ENCODE assay signal across 8 cellular contexts in the genomic region with DNA sequence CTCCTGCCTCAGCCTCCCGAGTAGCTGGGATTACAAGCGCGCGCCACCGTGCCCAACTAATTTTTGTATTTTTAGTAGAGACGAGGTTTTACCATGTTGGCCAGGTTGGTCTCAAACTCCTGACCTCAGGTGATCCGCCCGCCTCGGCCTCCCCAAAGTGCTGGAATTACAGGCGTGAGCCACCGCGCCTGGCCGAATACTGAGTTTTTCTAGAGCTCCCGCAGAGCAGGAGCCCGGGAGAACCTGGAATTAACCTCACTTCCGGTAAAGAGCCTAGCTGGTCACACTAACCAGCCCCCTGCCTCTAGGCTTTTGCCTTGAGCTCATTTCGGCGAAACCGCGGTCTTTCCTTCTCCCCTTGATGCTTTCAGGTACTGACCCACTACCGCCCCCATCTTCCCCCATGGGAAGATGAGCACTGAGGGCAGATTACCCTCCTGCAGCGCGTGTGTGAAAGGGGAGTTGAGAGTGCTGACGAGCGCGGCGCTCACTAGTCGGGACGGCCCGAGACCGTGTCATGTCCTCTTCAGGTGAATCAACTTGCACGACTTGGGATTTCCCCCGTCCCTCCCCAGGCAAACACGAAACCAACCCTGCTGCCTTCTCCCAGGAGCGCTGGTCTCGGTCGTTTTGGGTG. TPM values are rescaled to one million over a fixed set of nuclear protein-coding genes. Genes with fewer than 3 reads are reported as not detected.
DNase-seq lines count a peak whose midpoint lies in the region; ATAC-seq, FAIRE-seq and TF ChIP-seq lines count a peak whose summit lies in the region.

No MANE protein-coding gene starts in this region.

- H3K27me3 Mint-ChIP-seq in CD8-positive, alpha-beta T cell (ENCODE audit: low read depth), result no peaks in the 10 kb centered on the region
- H3K27me3 Mint-ChIP-seq in activated T-cell treated with anti-CD3 and anti-CD28 coated beads, Interleukin-2, amount 50 U/mL, for 4 hours (ENCODE audit: low read depth), result no peaks in the 10 kb centered on the region

- intact Hi-C loops in CD8-positive, alpha-beta T cell (cut with DNase I, micrococcal nuclease), result loop anchor here (1.0 to 10.0 kb wide), 20 partner anchors 9 to 564 kb away; a partner anchor contains a TSS

- peaks cover 24% of the 10 kb centered on the region for H3K4me1 ChIP-seq in CD8-positive, alpha-beta T cell (ENCODE audit: insufficient read depth, low read length)
- peaks cover under 1% of the 10 kb centered on the region for H3K4me1 ChIP-seq in NT2/D1 (ENCODE audit: insufficient read depth, insufficient read length)
- H3K4me1 ChIP-seq in parathyroid adenoma, result peaks cover 18% of the 10 kb centered on the region

- H3K4me3 Mint-ChIP-seq in CD8-positive, alpha-beta T cell, result peak overlapping the region; percentile 97
- H3K4me3 Mint-ChIP-seq in activated T-cell treated with anti-CD3 and anti-CD28 coated beads, Interleukin-2, amount 50 U/mL, for 4 hours, result peak overlapping the region; percentile 94

- POLR2A ChIA-PET in CD8-positive, alpha-beta T cell (lab: Charles Lee), result interaction anchor here (0.5 to 6.8 kb wide), 11 partner anchors 8 to 223 kb away, joined by 3 to 187 read pairs (median 4); a partner anchor contains a TSS

- H3K27ac ChIP-seq in CD8-positive, alpha-beta T cell (ENCODE audit: low read depth, low read length), result peak overlapping the region; percentile 95
- peak overlapping the region; percentile 95 for H3K27ac ChIP-seq in parathyroid adenoma

- H3K9ac ChIP-seq in NT2/D1 (ENCODE audit: insufficient read length, low read depth), result peak overlapping the region; percentile 96
- H3K9ac ChIP-seq in parathyroid adenoma, result peak overlapping the region; percentile 74

- H3K27me3 ChIP-seq in CD8-positive, alpha-beta T cell (ENCODE audit: insufficient read depth, low read length), result no peaks in the 10 kb centered on the region
- H3K27me3 ChIP-seq in NT2/D1 (ENCODE audit: insufficient read depth, insufficient read length) (no peaks in the 10 kb centered on the region), parathyroid adenoma (ENCODE audit: control insufficient read depth, insufficient read depth, low read length) (no peaks in the 10 kb centered on the region)

- H3K79me2 ChIP-seq in parathyroid adenoma, result no peaks in the 10 kb centered on the region

- no peak for TF ChIP-seq CTCF in CD8-positive, alpha-beta T cell (IDR thresholded peaks at IDR 0.05)
- TF ChIP-seq CTCF in fibroblast of the aortic adventitia (IDR thresholded peaks at IDR 0.05; ENCODE audit: insufficient read depth, low read length), result peak; percentile 35
- peak; percentile 28 for TF ChIP-seq CTCF in parathyroid adenoma (IDR thresholded peaks at IDR 0.05)

- no peaks in the 10 kb centered on the region for H3K9me3 Mint-ChIP-seq in CD8-positive, alpha-beta T cell
- H3K9me3 Mint-ChIP-seq in activated T-cell treated with anti-CD3 and anti-CD28 coated beads, Interleukin-2, amount 50 U/mL, for 4 hours, result no peaks in the 10 kb centered on the region

- peak overlapping the region; percentile 99 for H2AFZ ChIP-seq in parathyroid adenoma

- ATAC-seq in CD8-positive, alpha-beta T cell, result peak; percentile 54
- ATAC-seq in HG03442 (IDR thresholded peaks at IDR 0.05; ENCODE audit: unreplicated experiment), result peak; percentile 27
- ATAC-seq in activated T-cell treated with anti-CD3 and anti-CD28 coated beads, Interleukin-2, amount 50 U/mL, for 4 hours, result peak; percentile 49 to 57

- H3K36me3 ChIP-seq in CD8-positive, alpha-beta T cell (ENCODE audit: insufficient read depth, low read length), result peaks cover 19% of the 10 kb centered on the region
- H3K36me3 ChIP-seq in NT2/D1 (ENCODE audit: insufficient read depth, insufficient read length, low read length) (peaks cover 19% of the 10 kb centered on the region), parathyroid adenoma (ENCODE audit: control insufficient read depth, insufficient read depth, low read length) (no peaks in the 10 kb centered on the region)

- peak; percentile 62 to 92 (median 82) for DNase-seq in CD8-positive, alpha-beta T cell
- DNase-seq in GM19239 (ENCODE audit: insufficient read length, low spot score) (no peak), NT2/D1 (ENCODE audit: low read depth, low spot score) (no peak), fibroblast of the aortic adventitia (ENCODE audit: low read depth) (no peak), urothelium cell line (ENCODE audit: low spot score) (peak; percentile 50)
- DNase-seq in activated T-cell treated with anti-CD3 and anti-CD28 coated beads, Interleukin-2, amount 50 U/mL, for 4 hours, result peak; percentile 86

- H3K4me3 ChIP-seq in CD8-positive, alpha-beta T cell (ENCODE audit: low read depth, low read length), result peak overlapping the region; percentile 92
- H3K4me3 ChIP-seq in NT2/D1 (ENCODE audit: insufficient read length, low read depth) (peak overlapping the region; percentile 85), fibroblast of the aortic adventitia (ENCODE audit: low read depth, low read length) (peak overlapping the region; percentile 92), parathyroid adenoma (ENCODE audit: low read depth, low read length) (peak overlapping the region; percentile 92)

- H3K36me3 Mint-ChIP-seq in CD8-positive, alpha-beta T cell, result peaks cover 28% of the 10 kb centered on the region
- peaks cover 26% of the 10 kb centered on the region for H3K36me3 Mint-ChIP-seq in activated T-cell treated with anti-CD3 and anti-CD28 coated beads, Interleukin-2, amount 50 U/mL, for 4 hours (ENCODE audit: insufficient read depth)

- peak; percentile 88 for FAIRE-seq in GM19239 (lab: Jason Lieb, UNC)
- FAIRE-seq in urothelium cell line (lab: Jason Lieb, UNC), result no peak

- H3K4me2 ChIP-seq in parathyroid adenoma (ENCODE audit: low read length), result peak overlapping the region; percentile 100

- H3K9me3 ChIP-seq in CD8-positive, alpha-beta T cell (ENCODE audit: low read length), result no peaks in the 10 kb centered on the region
- H3K9me3 ChIP-seq in NT2/D1 (ENCODE audit: insufficient read depth, low read length) (no peaks in the 10 kb centered on the region), parathyroid adenoma (ENCODE audit: control insufficient read depth, low read length) (no peaks in the 10 kb centered on the region)

- H3K27ac Mint-ChIP-seq in CD8-positive, alpha-beta T cell, result peak overlapping the region; percentile 99

- peaks cover 49% of the 10 kb centered on the region for H3K4me1 Mint-ChIP-seq in CD8-positive, alpha-beta T cell (ENCODE audit: low read depth)
- H3K4me1 Mint-ChIP-seq in activated T-cell treated with anti-CD3 and anti-CD28 coated beads, Interleukin-2, amount 50 U/mL, for 4 hours (ENCODE audit: low read depth), result peaks cover 38% of the 10 kb centered on the region

- CTCF ChIA-PET in CD8-positive, alpha-beta T cell (lab: Charles Lee), result interaction anchor here (0.7 to 15.3 kb wide), 34 partner anchors 7 to 389 kb away, joined by 3 to 532 read pairs (median 6); a partner anchor contains a TSS

RNA-seq across cellular contexts. Expression of a gene that starts 0.7 kb away (rescaled TPM):
- 1 to 10 TPM; 3.4 to 3.6 TPM for total RNA-seq in CD8-positive, alpha-beta T cell
- total RNA-seq in activated T-cell treated with anti-CD3 and anti-CD28 coated beads, Interleukin-2, amount 50 U/mL, for 4 hours, result 1 to 10 TPM; 5.8 to 7.7 (median 7.6) TPM
- 4.9 and 6.8 TPM in 2 replicates for total RNA-seq in fibroblast of the aortic adventitia (ENCODE audit: low replicate concordance)

RNA-seq across cellular contexts. Expression of a gene that starts 1.8 kb away (rescaled TPM):
- 1 to 10 TPM in 1 of 2 experiments, under 1 TPM in 1; 0.73 to 1.1 TPM for total RNA-seq in CD8-positive, alpha-beta T cell
- total RNA-seq in activated T-cell treated with anti-CD3 and anti-CD28 coated beads, Interleukin-2, amount 50 U/mL, for 4 hours, result 10 to 100 TPM; 20.8 to 28.5 (median 23.8) TPM
- total RNA-seq in fibroblast of the aortic adventitia (ENCODE audit: low replicate concordance), result 7.8 TPM in 1 of 2 replicates, not detected in the other

RNA-seq across cellular contexts. Expression of a gene that starts 8.1 kb away (rescaled TPM):
- 1,000 to 10,000 TPM; 3,569 to 3,587 TPM for total RNA-seq in CD8-positive, alpha-beta T cell
- 1,000 to 10,000 TPM; 2,218 to 2,392 (median 2,312) TPM for total RNA-seq in activated T-cell treated with anti-CD3 and anti-CD28 coated beads, Interleukin-2, amount 50 U/mL, for 4 hours
- 322 and 1,093 TPM in 2 replicates for total RNA-seq in fibroblast of the aortic adventitia (ENCODE audit: low replicate concordance)

RNA-seq across cellular contexts. Expression of a gene that starts 10.2 kb away (rescaled TPM):
- 10 to 100 TPM; 13.9 to 14.1 TPM for total RNA-seq in CD8-positive, alpha-beta T cell
- total RNA-seq in activated T-cell treated with anti-CD3 and anti-CD28 coated beads, Interleukin-2, amount 50 U/mL, for 4 hours, result 100 to 1,000 TPM in 1 of 3 donors, 10 to 100 TPM in 2; 11.3 to 100 (median 14.1) TPM
- 154 and 412 TPM in 2 replicates for total RNA-seq in fibroblast of the aortic adventitia (ENCODE audit: low replicate concordance)

RNA-seq across cellular contexts. Expression of a gene that starts 16.0 kb away (rescaled TPM):
- 100 to 1,000 TPM; 418 to 439 TPM for total RNA-seq in CD8-positive, alpha-beta T cell
- 100 to 1,000 TPM; 221 to 247 (median 229) TPM for total RNA-seq in activated T-cell treated with anti-CD3 and anti-CD28 coated beads, Interleukin-2, amount 50 U/mL, for 4 hours
- 8.1 and 21.3 TPM in 2 replicates for total RNA-seq in fibroblast of the aortic adventitia (ENCODE audit: low replicate concordance)

Comparison
In these comparisons a context has a peak if more than half of its experiments do, and no peak if none do; other contexts are left out.
1. DNase-seq: peak in CD8-positive, alpha-beta T cell (7 of 7), activated T-cell treated with anti-CD3 and anti-CD28 coated beads, Interleukin-2, amount 50 U/mL, for 4 hours (single experiment) and urothelium cell line (single experiment); none in GM19239 (single experiment), NT2/D1 (single experiment) and fibroblast of the aortic adventitia (single experiment).
2. Peak in every context shown above with its lines, with median percentiles within 50 percentile points of each other: ATAC-seq and H3K4me3 ChIP-seq.